1 cellular context compared by ENCODE assay signal in genomic region chr17:1056761-1057160, GRCh38.
TF ChIP-seq lines count a peak whose summit lies in the region.

No MANE protein-coding gene starts in this region.

TF ChIP-seq in WTC11, 78 proteins besides CTCF, POLR2A, EP300 and RAD21 (continued from another document):
- no peak for TF ChIP-seq PRDM15 (CRISPR knock-in tag; IDR thresholded peaks at IDR 0.05)
- no peak for TF ChIP-seq ZBTB21 (CRISPR knock-in tag; IDR thresholded peaks at IDR 0.05; ENCODE audit: borderline replicate concordance)
